16 cellular contexts compared by ENCODE assay signal in genomic region chr6:2476376-2476775, GRCh38.
A peak's percentile ranks its signal among the peaks of the same experiment; 100 is the strongest.
DNase-seq lines count a peak whose midpoint lies in the region; ATAC-seq and TF ChIP-seq lines count a peak whose summit lies in the region.
"Had no signal": no experiment of that assay in that cellular context is flagged by ENCODE, and none has a peak within 500 bp of the region (broad histone marks: within the 10 kb centered on the region; RNA-seq: fewer than 3 reads in every experiment).

No MANE protein-coding gene starts in this region.

- TF ChIP-seq CTCF in chondrocyte (IDR thresholded peaks at IDR 0.05), result no peak
- no peak for TF ChIP-seq CTCF in left lung (IDR thresholded peaks at IDR 0.05)

- H3K9me3 ChIP-seq in left lung, result no peaks in the 10 kb centered on the region
- H3K9me3 ChIP-seq in T-helper 17 cell (ENCODE audit: control insufficient read depth, low read length, poor library complexity, severe bottlenecking), result no peaks in the 10 kb centered on the region
- H3K9me3 ChIP-seq: neutrophil had no signal

- DNase-seq in A172 (ENCODE audit: low spot score) (peak; percentile 71), HT-29 (ENCODE audit: low spot score) (peak; percentile 47), chondrocyte (ENCODE audit: low spot score) (no peak), left lung (no peak), NCI-H2227 (lab: John Stamatoyannopoulos, UW; ENCODE audit: unreplicated experiment) (no peak), T-helper 17 cell (no peak), SKM-1 treated with dmso at 0.1 percent for 144 hours (lab: John Stamatoyannopoulos, UW; ENCODE audit: unreplicated experiment) (no peak), activated T-cell treated with anti-CD3 and anti-CD28 coated beads for 4 hours (no peak)
- DNase-seq: activated B cell treated with CpG ODN at 0.5 μM for 24 hours; CD8-positive, alpha-beta T cell; central memory CD4-positive, alpha-beta T cell; NCI-H226; stimulated activated naive CD4-positive, alpha-beta T cell treated with Interleukin-2 at 50 U/mL for 16 hours had no signal

- H3K4me1 Mint-ChIP-seq in chondrocyte (ENCODE audit: low read depth) (peaks cover 56% of the 10 kb centered on the region), T-helper 17 cell (no peaks in the 10 kb centered on the region)
- H3K4me1 Mint-ChIP-seq: IgD-negative memory B cell had no signal

- H3K27me3 ChIP-seq in left lung, result no peaks in the 10 kb centered on the region
- H3K27me3 ChIP-seq: neutrophil had no signal

- H3K36me3 Mint-ChIP-seq in chondrocyte (ENCODE audit: low read depth) (no peaks in the 10 kb centered on the region), T-helper 17 cell (ENCODE audit: low read depth) (no peaks in the 10 kb centered on the region)
- H3K36me3 Mint-ChIP-seq: activated naive CD4-positive, alpha-beta T cell treated with anti-CD3 and anti-CD28 coated beads, Interleukin-2, amount 50 U/mL, for 72 hours; CD8-positive, alpha-beta T cell; IgD-negative memory B cell had no signal

- H3K36me3 ChIP-seq in left lung, result no peaks in the 10 kb centered on the region
- H3K36me3 ChIP-seq: neutrophil had no signal

- ATAC-seq in left lung (peak; percentile 71), T-helper 17 cell (no peak)
- ATAC-seq: activated naive CD4-positive, alpha-beta T cell treated with anti-CD3 and anti-CD28 coated beads, Interleukin-2, amount 50 U/mL, for 72 hours; CD8-positive, alpha-beta T cell had no signal

- H3K9me3 Mint-ChIP-seq in chondrocyte (ENCODE audit: low read depth), result peaks cover 6% of the 10 kb centered on the region
- H3K9me3 Mint-ChIP-seq: activated B cell treated with CpG ODN at 0.5 μM for 24 hours; activated naive CD4-positive, alpha-beta T cell treated with anti-CD3 and anti-CD28 coated beads, Interleukin-2, amount 50 U/mL, for 72 hours; CD8-positive, alpha-beta T cell; IgD-negative memory B cell had no signal

- peak overlapping the region; percentile 96 for H3K27ac Mint-ChIP-seq in chondrocyte (ENCODE audit: unreplicated experiment)
- H3K27ac Mint-ChIP-seq in T-helper 17 cell, result no peak overlapping the region
- H3K27ac Mint-ChIP-seq: activated B cell treated with CpG ODN at 0.5 μM for 24 hours; CD8-positive, alpha-beta T cell; IgD-negative memory B cell had no signal

- intact Hi-C loops in left lung (cut with DNase I), result no loop called here

- H3K4me1 ChIP-seq in left lung, result peaks cover 0 to 8% of the 10 kb centered on the region in 2 donors

- no peak overlapping the region for H3K27ac ChIP-seq in left lung
- H3K27ac ChIP-seq: neutrophil had no signal

- H3K27me3 Mint-ChIP-seq in chondrocyte (ENCODE audit: low read depth) (no peaks in the 10 kb centered on the region), T-helper 17 cell (peaks cover 82% of the 10 kb centered on the region)

- H3K4me3 ChIP-seq in left lung, result no peak overlapping the region

- H3K4me3 Mint-ChIP-seq in chondrocyte (ENCODE audit: unreplicated experiment) (peak overlapping the region; percentile 31), T-helper 17 cell (no peak overlapping the region)
- H3K4me3 Mint-ChIP-seq: activated B cell treated with CpG ODN at 0.5 μM for 24 hours; CD8-positive, alpha-beta T cell had no signal

Comparison
In these comparisons a context has a peak if more than half of its experiments do, and no peak if none do; other contexts are left out.
1. DNase-seq: peak in A172 (single experiment) and HT-29 (single experiment); none in chondrocyte (single experiment), left lung (0 of 2), NCI-H2227 (single experiment), T-helper 17 cell (0 of 3), SKM-1 treated with dmso at 0.1 percent for 144 hours (single experiment) and activated T-cell treated with anti-CD3 and anti-CD28 coated beads for 4 hours (single experiment).